Comparison of ENCODE assay signal across 10 cellular contexts in the genomic region with DNA sequence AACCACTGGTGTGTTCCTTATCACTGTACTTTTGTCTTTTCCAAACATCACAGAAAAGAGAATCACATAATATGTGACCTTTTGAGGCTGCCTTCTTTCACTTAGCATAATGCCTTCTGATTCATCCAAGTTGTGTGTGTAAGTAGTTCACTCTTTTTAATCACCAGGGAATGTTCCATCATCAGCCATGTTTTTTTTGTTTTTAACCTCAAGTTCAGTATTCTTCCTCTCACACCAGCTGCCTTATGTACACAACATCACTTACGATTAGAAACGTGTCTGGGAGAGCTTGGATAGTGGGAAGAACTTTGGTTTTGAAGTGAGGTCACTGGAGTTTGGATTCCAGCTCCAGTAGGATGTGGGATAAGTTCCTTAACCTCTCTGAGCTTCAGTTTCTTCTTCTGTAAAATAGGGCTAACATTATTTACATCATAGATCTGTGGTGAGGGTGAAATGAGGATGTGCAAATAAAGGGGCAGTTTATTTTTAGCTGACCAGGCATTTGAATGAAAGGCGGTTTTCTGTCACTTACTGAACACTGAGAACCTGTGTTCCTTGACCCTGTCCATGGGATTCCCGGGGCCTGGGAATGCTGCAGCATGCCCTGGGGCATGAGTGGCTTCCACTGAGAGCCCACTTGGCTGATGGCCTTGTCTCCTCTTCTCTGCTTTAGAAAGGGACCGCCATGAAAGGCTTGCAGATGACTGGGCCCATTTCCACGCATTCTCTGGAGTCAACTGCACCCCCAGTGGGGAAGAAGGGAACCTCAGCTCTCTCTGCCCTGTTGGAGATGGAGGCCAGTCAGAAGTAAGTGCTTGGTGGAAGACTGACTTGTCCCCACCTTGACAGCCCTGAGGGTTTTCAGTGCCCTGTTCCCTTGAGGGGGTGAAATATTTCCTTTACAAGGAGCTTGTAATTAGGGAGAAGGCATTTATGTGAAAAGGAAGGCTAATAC.
DNase-seq lines count a peak whose midpoint lies in the region; ATAC-seq and TF ChIP-seq lines count a peak whose summit lies in the region.
"Had no signal": no experiment of that assay in that cellular context is flagged by ENCODE, and none has a peak within 500 bp of the region (broad histone marks: within the 10 kb centered on the region; RNA-seq: fewer than 3 reads in every experiment).

No MANE protein-coding gene starts in this region.

- CTCF ChIA-PET in activated naive CD4-positive, alpha-beta T cell treated with anti-CD3 and anti-CD28 coated beads for 36 hours (lab: Charles Lee), result interaction anchor here (0.6 to 1.9 kb wide), 4 partner anchors 11 to 124 kb away, joined by 3 to 7 read pairs (median 4); no protein-coding TSS in a partner anchor

- no peak overlapping the region for H3K4me3 ChIP-seq in NB4 (ENCODE audit: low read depth, low read length)

- H3K27me3 Mint-ChIP-seq in activated naive CD4-positive, alpha-beta T cell treated with anti-CD3 and anti-CD28 coated beads for 36 hours (ENCODE audit: low read depth), result no peaks in the 10 kb centered on the region

- no peak overlapping the region for H3K4me3 Mint-ChIP-seq in activated naive CD4-positive, alpha-beta T cell treated with anti-CD3 and anti-CD28 coated beads for 36 hours

- ATAC-seq in HG02623 (IDR thresholded peaks at IDR 0.05; ENCODE audit: unreplicated experiment), result no peak
- ATAC-seq in HG03571 (IDR thresholded peaks at IDR 0.05; ENCODE audit: unreplicated experiment), result no peak
- no peak for ATAC-seq in GM19455 (IDR thresholded peaks at IDR 0.05; ENCODE audit: unreplicated experiment)

- H3K4me1 Mint-ChIP-seq in activated naive CD4-positive, alpha-beta T cell treated with anti-CD3 and anti-CD28 coated beads for 36 hours (ENCODE audit: low read depth), result no peaks in the 10 kb centered on the region

- no peak for TF ChIP-seq POLR2A in NB4 (IDR thresholded peaks at IDR 0.05; ENCODE audit: extremely low read depth, insufficient read length)

- intact Hi-C loops in activated naive CD4-positive, alpha-beta T cell treated with anti-CD3 and anti-CD28 coated beads for 36 hours (cut with micrococcal nuclease), result no loop called here

- H3K36me3 Mint-ChIP-seq in activated naive CD4-positive, alpha-beta T cell treated with anti-CD3 and anti-CD28 coated beads for 36 hours (ENCODE audit: low read depth), result peaks cover 41% of the 10 kb centered on the region

- H3K9me3 Mint-ChIP-seq in activated naive CD4-positive, alpha-beta T cell treated with anti-CD3 and anti-CD28 coated beads for 36 hours, result no peaks in the 10 kb centered on the region

- peak; percentile 19 for TF ChIP-seq CTCF in NB4 (IDR thresholded peaks at IDR 0.05; ENCODE audit: low read depth, low read length)

- peak; percentile 30 for DNase-seq in activated naive CD4-positive, alpha-beta T cell treated with anti-CD3 and anti-CD28 coated beads for 36 hours
- DNase-seq in activated naive CD4-positive, alpha-beta T cell treated with Interleukin-2 at 50 U/mL for 16 hours, result no peak
- DNase-seq in NB4 (ENCODE audit: low read depth) (peak; percentile 11), dermis blood vessel endothelial cell (peak; percentile 16)
- peak; percentile 35 for DNase-seq in stimulated activated CD8-positive, alpha-beta memory T cell treated with anti-CD3 and anti-CD28 coated beads, Interleukin-4, amount 100 ng/mL, for 48 hours
- DNase-seq: activated T-cell treated with anti-CD3 and anti-CD28 coated beads, Interleukin-2, amount 50 U/mL, for 1 hour; NCI-H510A treated with DMSO at 0.1 percent for 48 hours had no signal

- H3K27ac Mint-ChIP-seq in activated naive CD4-positive, alpha-beta T cell treated with anti-CD3 and anti-CD28 coated beads for 36 hours, result no peak overlapping the region
